In the genomic region with DNA sequence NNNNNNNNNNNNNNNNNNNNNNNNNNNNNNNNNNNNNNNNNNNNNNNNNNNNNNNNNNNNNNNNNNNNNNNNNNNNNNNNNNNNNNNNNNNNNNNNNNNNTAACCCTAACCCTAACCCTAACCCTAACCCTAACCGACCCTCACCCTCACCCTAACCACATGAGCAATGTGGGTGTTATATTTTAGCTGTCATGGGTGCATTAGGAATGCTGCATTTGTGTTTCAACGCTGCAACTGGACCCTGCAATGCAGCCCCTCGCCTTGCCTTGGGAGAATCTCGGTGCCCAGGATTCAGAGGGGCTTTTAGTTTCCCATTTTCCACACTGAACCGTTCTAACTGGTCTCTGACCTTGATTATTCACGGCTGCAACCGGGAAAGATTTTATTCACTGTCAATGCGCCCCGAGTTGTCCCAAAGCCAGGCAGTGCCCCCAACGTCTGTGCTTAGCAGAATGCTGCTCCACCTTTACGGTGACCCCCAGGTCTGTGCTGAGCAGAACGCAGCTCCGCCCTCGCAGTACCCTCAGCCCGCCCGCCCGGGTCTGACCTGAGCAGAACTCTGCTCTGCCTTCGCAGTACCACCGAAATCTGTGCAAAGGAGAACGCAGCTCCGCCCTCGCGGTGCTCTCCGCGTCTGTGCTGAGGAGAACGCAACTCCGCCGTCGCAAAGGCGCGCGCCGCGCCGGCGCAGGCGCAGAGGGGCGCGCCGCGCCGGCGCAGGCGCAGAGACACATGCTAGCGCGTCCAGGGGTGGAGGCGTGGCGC, we compare ENCODE assay signal across 9 cellular contexts. TPM values are rescaled to one million over a fixed set of nuclear protein-coding genes. Genes with fewer than 3 reads are reported as not detected.
DNase-seq lines count a peak whose midpoint lies in the region; ATAC-seq and TF ChIP-seq lines count a peak whose summit lies in the region.
"Had no signal": no experiment of that assay in that cellular context is flagged by ENCODE, and none has a peak within 500 bp of the region (broad histone marks: within the 10 kb centered on the region; RNA-seq: fewer than 3 reads in every experiment).

No MANE protein-coding gene starts in this region.

- H3K9me3 Mint-ChIP-seq in endothelial cell (ENCODE audit: unreplicated experiment) (no peaks in the 10 kb centered on the region), progenitor cell of endocrine pancreas (ENCODE audit: low read depth) (no peaks in the 10 kb centered on the region)

- H3K27ac ChIP-seq in OCI-LY7 (ENCODE audit: low read depth, low read length, poor library complexity, severe bottlenecking), result no peak overlapping the region

- peak; percentile 1 for DNase-seq in NCI-H1694 (lab: John Stamatoyannopoulos, UW)
- no peak for DNase-seq in NCI-H1694 treated with DMSO at 0.1 percent for 48 hours (lab: John Stamatoyannopoulos, UW)
- no peak for DNase-seq in OCI-LY7 (ENCODE audit: low spot score)
- DNase-seq in endothelial cell (ENCODE audit: low spot score), result no peak
- DNase-seq in progenitor cell of endocrine pancreas (ENCODE audit: low spot score, unreplicated experiment), result no peak
- no peak for DNase-seq in stimulated activated CD4-positive, alpha-beta T cell treated with anti-CD3 and anti-CD28 coated beads, Interleukin-15, amount 100 ng/mL, for 24 hours
- DNase-seq: Karpas-422 had no signal

- H3K9me3 ChIP-seq in OCI-LY7 (ENCODE audit: low read length), result no peaks in the 10 kb centered on the region

- peak overlapping the region; percentile 53 for H3K4me3 ChIP-seq in OCI-LY7 (ENCODE audit: low read depth, low read length, poor library complexity, severe bottlenecking)

- H3K27me3 Mint-ChIP-seq in endothelial cell (ENCODE audit: unreplicated experiment) (no peaks in the 10 kb centered on the region), progenitor cell of endocrine pancreas (no peaks in the 10 kb centered on the region)

- H2AFZ ChIP-seq in OCI-LY7 (ENCODE audit: low read length), result no peak overlapping the region

- no peaks in the 10 kb centered on the region for H3K36me3 ChIP-seq in OCI-LY7 (ENCODE audit: insufficient read depth, low read length)

- no peak for TF ChIP-seq CTCF in OCI-LY7 (conservative IDR thresholded peaks at IDR 0.05; ENCODE audit: low read length)
- TF ChIP-seq CTCF in endothelial cell (IDR thresholded peaks at IDR 0.05; ENCODE audit: unreplicated experiment), result no peak
- TF ChIP-seq CTCF in progenitor cell of endocrine pancreas (IDR thresholded peaks at IDR 0.05; ENCODE audit: unreplicated experiment), result no peak

- CTCF ChIA-PET in OCI-LY7 (lab: Charles Lee; ENCODE audit: unreplicated experiment), result no interaction called here

- no peak overlapping the region for H3K27ac Mint-ChIP-seq in endothelial cell (ENCODE audit: unreplicated experiment)
- no peak overlapping the region for H3K27ac Mint-ChIP-seq in progenitor cell of endocrine pancreas

- H3K36me3 Mint-ChIP-seq in endothelial cell (ENCODE audit: low read depth, unreplicated experiment), result no peaks in the 10 kb centered on the region
- H3K36me3 Mint-ChIP-seq in progenitor cell of endocrine pancreas (ENCODE audit: insufficient read depth), result no peaks in the 10 kb centered on the region

- no peaks in the 10 kb centered on the region for H3K79me2 ChIP-seq in OCI-LY7 (ENCODE audit: insufficient read depth, low read depth, low read length)

- no peaks in the 10 kb centered on the region for H3K9me2 ChIP-seq in OCI-LY7 (ENCODE audit: insufficient read depth, low read length)

- no peak overlapping the region for H3K4me2 ChIP-seq in OCI-LY7 (ENCODE audit: low read length)

- no peaks in the 10 kb centered on the region for H4K20me1 ChIP-seq in OCI-LY7 (ENCODE audit: insufficient read depth, low read length)

- no peaks in the 10 kb centered on the region for H3K4me1 ChIP-seq in OCI-LY7 (ENCODE audit: insufficient read depth, low read length, poor library complexity, severe bottlenecking)

- no peaks in the 10 kb centered on the region for H3K4me1 Mint-ChIP-seq in endothelial cell (ENCODE audit: unreplicated experiment)
- no peaks in the 10 kb centered on the region for H3K4me1 Mint-ChIP-seq in progenitor cell of endocrine pancreas (ENCODE audit: low read depth)

- intact Hi-C loops in OCI-LY7 (cut with micrococcal nuclease; ENCODE audit: unreplicated experiment), result no loop called here

- no TSS peak for BruUV-seq in OCI-LY7 (replicated peaks; lab: Mats Ljungman, UMichigan)

- ATAC-seq in GM18861 (IDR thresholded peaks at IDR 0.05; ENCODE audit: unreplicated experiment) (no peak), GM21717 (IDR thresholded peaks at IDR 0.05; ENCODE audit: unreplicated experiment) (no peak)

- H3K4me3 Mint-ChIP-seq in endothelial cell (ENCODE audit: unreplicated experiment) (peak overlapping the region; percentile 86), progenitor cell of endocrine pancreas (ENCODE audit: low read depth) (peak overlapping the region; percentile 56)

- POLR2A ChIA-PET in OCI-LY7 (lab: Charles Lee), result no interaction called here

RNA-seq across cellular contexts. Expression of a gene that starts 43.3 kb away (rescaled TPM):
- total RNA-seq in OCI-LY7 (2014; rRNA removed; shearing (Covaris generic)), result 26.2 and 28.6 TPM in 2 replicates
- 73.6 and 74.1 TPM in 2 replicates for total RNA-seq in OCI-LY7 (2022)
- 11.9 TPM for total RNA-seq in endothelial cell (ENCODE audit: unreplicated experiment)
- 11.1 and 13.9 TPM in 2 replicates for total RNA-seq in progenitor cell of endocrine pancreas

RNA-seq across cellular contexts. Expression of a gene that starts 43.5 kb away (rescaled TPM):
- total RNA-seq in OCI-LY7 (2014; rRNA removed; shearing (Covaris generic)), result 61.4 and 68.1 TPM in 2 replicates
- total RNA-seq in OCI-LY7 (2022) (63.0 and 68.3 TPM in 2 replicates), endothelial cell (ENCODE audit: unreplicated experiment) (30.6 TPM), progenitor cell of endocrine pancreas (52.0 and 53.9 TPM in 2 replicates)
